9 cellular contexts compared by ENCODE assay signal in the genomic region with DNA sequence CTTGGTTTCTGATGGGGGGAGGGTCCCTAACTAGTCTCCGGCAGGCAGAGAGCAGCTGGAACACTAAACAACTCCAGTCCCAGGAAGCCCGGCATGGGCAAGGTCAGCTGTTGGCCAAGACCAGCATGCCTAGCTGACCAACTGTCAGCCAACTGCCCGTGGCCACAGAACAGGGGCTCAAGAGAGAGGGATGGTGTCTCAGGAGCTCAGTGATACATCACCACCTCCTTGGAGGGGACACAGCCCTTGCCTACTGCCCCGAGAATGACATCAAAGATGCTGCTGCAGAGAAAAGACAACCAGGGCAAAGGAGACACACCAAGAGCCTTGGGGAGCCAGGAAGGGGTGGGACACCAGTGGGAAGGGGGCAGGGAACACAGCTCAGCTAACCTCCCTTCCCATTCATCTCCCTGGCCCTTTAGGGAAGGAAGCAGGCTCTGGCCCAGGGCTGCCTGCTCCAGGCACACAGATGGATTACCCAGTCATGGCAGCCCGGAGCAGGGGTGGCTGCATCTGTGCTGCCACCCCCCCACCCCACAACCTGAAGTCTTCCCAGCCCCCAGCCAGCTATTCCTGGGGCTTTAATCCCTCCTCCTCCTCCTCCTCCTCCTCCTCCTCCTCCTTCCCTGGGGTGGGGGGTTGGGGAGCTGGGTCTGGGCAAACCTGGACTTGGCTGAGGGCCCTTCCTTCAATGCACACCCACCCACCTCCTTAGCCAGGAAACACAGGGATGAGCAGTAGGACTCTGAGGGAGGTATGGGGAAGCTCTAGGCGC. TPM values are rescaled to one million over a fixed set of nuclear protein-coding genes. Genes with fewer than 3 reads are reported as not detected.
DNase-seq lines count a peak whose midpoint lies in the region; ATAC-seq and TF ChIP-seq lines count a peak whose summit lies in the region.
"Had no signal": no experiment of that assay in that cellular context is flagged by ENCODE, and none has a peak within 500 bp of the region (broad histone marks: within the 10 kb centered on the region; RNA-seq: fewer than 3 reads in every experiment).

No MANE protein-coding gene starts in this region.

- no peaks in the 10 kb centered on the region for H3K9me3 ChIP-seq in lung (ENCODE audit: control insufficient read depth in 2 of 2, insufficient read depth in 1 of 2, low read length in 1 of 2)
- H3K9me3 ChIP-seq in tibial artery = no peaks in the 10 kb centered on the region

- peak overlapping the region; percentile 95 for H3K27ac ChIP-seq in caudate nucleus (ENCODE audit: low read depth, low read length)
- no peak overlapping the region for H3K27ac ChIP-seq in lung (ENCODE audit: low read depth in 1 of 2, low read length in 1 of 2)
- H3K27ac ChIP-seq in tibial artery = peak overlapping the region; percentile 57 to 77

- H3K4me1 ChIP-seq in lung (ENCODE audit: control insufficient read depth in 2 of 2, insufficient read depth in 2 of 2, low read length in 2 of 2) (peaks cover 0 to 16% of the 10 kb centered on the region in 2 donors), tibial artery (peaks cover 0 to 30% (median 14%) of the 10 kb centered on the region in 4 donors)

- ATAC-seq in activated T-cell treated with anti-CD3 and anti-CD28 coated beads, Interleukin-2, amount 50 U/mL, for 4 hours = no peak
- ATAC-seq in lung (ENCODE audit: insufficient read depth, low FRiP score) (no peak), HG03045 (IDR thresholded peaks at IDR 0.05; ENCODE audit: unreplicated experiment) (no peak), GM18511 (IDR thresholded peaks at IDR 0.05; ENCODE audit: unreplicated experiment) (no peak)

- peak overlapping the region; percentile 35 for H3K4me3 Mint-ChIP-seq in activated T-cell treated with anti-CD3 and anti-CD28 coated beads, Interleukin-2, amount 50 U/mL, for 4 hours

- H3K36me3 ChIP-seq in lung (ENCODE audit: control insufficient read depth in 2 of 2, insufficient read depth in 2 of 2, low read length in 2 of 2) = no peaks in the 10 kb centered on the region
- H3K36me3 ChIP-seq in tibial artery = no peaks in the 10 kb centered on the region

- DNase-seq in activated T-cell treated with anti-CD3 and anti-CD28 coated beads, Interleukin-2, amount 50 U/mL, for 4 hours = no peak
- no peak for DNase-seq in activated T-cell treated with anti-CD3 and anti-CD28 coated beads for 4 hours
- DNase-seq in caudate nucleus (lab: John Stamatoyannopoulos, UW) = peak in 7 of 61 donors; percentile 43 to 73 (median 59)
- no peak for DNase-seq in lung (ENCODE audit: low spot score)
- DNase-seq in tibial artery = peak in 1 of 2 donors; percentile 60
- no peak for DNase-seq in HUDEP-2 (lab: John Stamatoyannopoulos, UW; ENCODE audit: unreplicated experiment in 76 of 76)
- DNase-seq: GDM1 had no signal

- WGBS in lung, 2 donors = 61 to 75% methylated on average over 6 of the region's 6 CpGs

- TF ChIP-seq CTCF in lung (IDR thresholded peaks at IDR 0.05; ENCODE audit: control extremely low read depth, extremely low read depth) = no peak
- TF ChIP-seq CTCF in tibial artery (IDR thresholded peaks at IDR 0.05) = no peak

- H3K4me1 Mint-ChIP-seq in activated T-cell treated with anti-CD3 and anti-CD28 coated beads, Interleukin-2, amount 50 U/mL, for 4 hours (ENCODE audit: low read depth) = peaks cover 5% of the 10 kb centered on the region

- intact Hi-C loops in tibial artery (cut with DNase I; ENCODE audit: low total_unique reads) = no loop called here

- peaks cover 11% of the 10 kb centered on the region for H3K27me3 Mint-ChIP-seq in activated T-cell treated with anti-CD3 and anti-CD28 coated beads, Interleukin-2, amount 50 U/mL, for 4 hours (ENCODE audit: low read depth)

- no peaks in the 10 kb centered on the region for H3K9me3 Mint-ChIP-seq in activated T-cell treated with anti-CD3 and anti-CD28 coated beads, Interleukin-2, amount 50 U/mL, for 4 hours

- no peaks in the 10 kb centered on the region for H3K27me3 ChIP-seq in lung (ENCODE audit: control insufficient read depth, insufficient read depth)
- no peaks in the 10 kb centered on the region for H3K27me3 ChIP-seq in tibial artery

- H3K4me3 ChIP-seq in lung (peak overlapping the region; percentile 85), tibial artery (peak overlapping the region; percentile 57 to 63)

- H3K36me3 Mint-ChIP-seq in activated T-cell treated with anti-CD3 and anti-CD28 coated beads, Interleukin-2, amount 50 U/mL, for 4 hours (ENCODE audit: insufficient read depth) = no peaks in the 10 kb centered on the region

RNA-seq across cellular contexts. Expression of gene BIN1, which starts 1.9 kb away (rescaled TPM):
- 10 to 100 TPM; 30.3 to 34.6 (median 32.7) TPM for total RNA-seq in activated T-cell treated with anti-CD3 and anti-CD28 coated beads, Interleukin-2, amount 50 U/mL, for 4 hours
- 10 to 100 TPM; 36.1 to 41.7 TPM for total RNA-seq in lung
- polyA plus RNA-seq in lung = 10 to 100 TPM; 28.8 to 36.2 TPM

Comparison
In these comparisons a context has a peak if more than half of its experiments do, and no peak if none do; other contexts are left out.
1. H3K27ac ChIP-seq: peak in caudate nucleus (single experiment) and tibial artery (2 of 2); none in lung (0 of 2).